Comparison of ENCODE assay signal across 1 cellular context in the genomic region with DNA sequence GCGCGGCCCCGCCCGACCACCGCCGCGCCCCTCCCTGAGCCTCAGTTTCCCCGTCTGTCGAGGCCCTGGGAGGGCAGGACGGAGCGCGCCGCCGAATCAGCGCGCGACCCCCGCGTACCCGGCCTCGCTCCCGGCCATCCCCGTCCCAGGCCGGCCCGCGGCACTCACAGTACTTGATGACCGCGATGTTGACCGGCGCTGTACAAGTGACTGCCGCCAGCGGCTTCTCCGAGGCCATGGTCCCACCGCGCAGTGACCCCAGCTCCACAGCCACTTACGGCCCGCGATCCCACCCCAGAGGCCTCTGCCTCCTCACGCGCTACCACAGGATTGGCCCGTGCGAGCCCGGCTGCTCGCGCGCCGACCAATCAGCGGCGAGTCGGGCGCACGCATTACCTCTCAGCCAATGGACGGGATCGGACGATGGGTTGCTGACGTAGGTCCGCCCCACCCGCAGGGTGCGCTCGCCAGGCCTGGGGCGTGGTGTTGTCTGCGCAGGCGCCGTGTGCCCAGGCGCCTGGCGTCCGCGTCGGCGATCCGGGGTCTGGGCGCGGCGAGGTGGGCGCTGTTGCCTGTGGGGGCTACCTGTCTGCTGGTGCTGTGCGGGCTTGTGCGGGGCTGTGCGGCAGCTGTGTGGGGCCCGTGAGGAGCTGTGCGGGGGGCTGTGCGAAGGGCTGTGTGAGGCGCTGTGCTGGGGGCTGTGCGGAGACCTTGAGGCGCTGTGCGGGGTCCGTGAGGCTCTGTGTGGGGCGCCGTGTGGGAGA.
TF ChIP-seq lines count a peak whose summit lies in the region.

A gene with protein sequence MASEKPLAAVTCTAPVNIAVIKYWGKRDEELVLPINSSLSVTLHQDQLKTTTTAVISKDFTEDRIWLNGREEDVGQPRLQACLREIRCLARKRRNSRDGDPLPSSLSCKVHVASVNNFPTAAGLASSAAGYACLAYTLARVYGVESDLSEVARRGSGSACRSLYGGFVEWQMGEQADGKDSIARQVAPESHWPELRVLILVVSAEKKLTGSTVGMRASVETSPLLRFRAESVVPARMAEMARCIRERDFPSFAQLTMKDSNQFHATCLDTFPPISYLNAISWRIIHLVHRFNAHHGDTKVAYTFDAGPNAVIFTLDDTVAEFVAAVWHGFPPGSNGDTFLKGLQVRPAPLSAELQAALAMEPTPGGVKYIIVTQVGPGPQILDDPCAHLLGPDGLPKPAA (minus strand): TSS at position 249 of the 764 bp plus-strand sequence. CDS start 11 bp downstream, at position 238.

TF ChIP-seq in HepG2, 621 proteins besides CTCF, POLR2A, EP300 and RAD21 (continued from another document and continues in another):
- TF ChIP-seq ZNF704 (CRISPR knock-in tag; IDR thresholded peaks at IDR 0.05; ENCODE audit: borderline replicate concordance) = peak; percentile 92; the same call in 1 of the 2 replicates
- TF ChIP-seq, protein P1, sequence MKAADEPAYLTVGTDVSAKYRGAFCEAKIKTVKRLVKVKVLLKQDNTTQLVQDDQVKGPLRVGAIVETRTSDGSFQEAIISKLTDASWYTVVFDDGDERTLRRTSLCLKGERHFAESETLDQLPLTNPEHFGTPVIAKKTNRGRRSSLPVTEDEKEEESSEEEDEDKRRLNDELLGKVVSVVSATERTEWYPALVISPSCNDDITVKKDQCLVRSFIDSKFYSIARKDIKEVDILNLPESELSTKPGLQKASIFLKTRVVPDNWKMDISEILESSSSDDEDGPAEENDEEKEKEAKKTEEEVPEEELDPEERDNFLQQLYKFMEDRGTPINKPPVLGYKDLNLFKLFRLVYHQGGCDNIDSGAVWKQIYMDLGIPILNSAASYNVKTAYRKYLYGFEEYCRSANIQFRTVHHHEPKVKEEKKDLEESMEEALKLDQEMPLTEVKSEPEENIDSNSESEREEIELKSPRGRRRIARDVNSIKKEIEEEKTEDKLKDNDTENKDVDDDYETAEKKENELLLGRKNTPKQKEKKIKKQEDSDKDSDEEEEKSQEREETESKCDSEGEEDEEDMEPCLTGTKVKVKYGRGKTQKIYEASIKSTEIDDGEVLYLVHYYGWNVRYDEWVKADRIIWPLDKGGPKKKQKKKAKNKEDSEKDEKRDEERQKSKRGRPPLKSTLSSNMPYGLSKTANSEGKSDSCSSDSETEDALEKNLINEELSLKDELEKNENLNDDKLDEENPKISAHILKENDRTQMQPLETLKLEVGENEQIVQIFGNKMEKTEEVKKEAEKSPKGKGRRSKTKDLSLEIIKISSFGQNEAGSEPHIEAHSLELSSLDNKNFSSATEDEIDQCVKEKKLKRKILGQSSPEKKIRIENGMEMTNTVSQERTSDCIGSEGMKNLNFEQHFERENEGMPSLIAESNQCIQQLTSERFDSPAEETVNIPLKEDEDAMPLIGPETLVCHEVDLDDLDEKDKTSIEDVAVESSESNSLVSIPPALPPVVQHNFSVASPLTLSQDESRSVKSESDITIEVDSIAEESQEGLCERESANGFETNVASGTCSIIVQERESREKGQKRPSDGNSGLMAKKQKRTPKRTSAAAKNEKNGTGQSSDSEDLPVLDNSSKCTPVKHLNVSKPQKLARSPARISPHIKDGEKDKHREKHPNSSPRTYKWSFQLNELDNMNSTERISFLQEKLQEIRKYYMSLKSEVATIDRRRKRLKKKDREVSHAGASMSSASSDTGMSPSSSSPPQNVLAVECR (CRISPR knock-in tag; IDR thresholded peaks at IDR 0.05; ENCODE audit: borderline replicate concordance) = peak; percentile 99
- peak; percentile 66; the same call in 1 of the 2 replicates for TF ChIP-seq ZNF761 (CRISPR knock-in tag; conservative IDR thresholded peaks at IDR 0.05)
- peak; percentile 74 for TF ChIP-seq AGO1 (IDR thresholded peaks at IDR 0.05; ENCODE audit: low read depth, low read length, poor library complexity, severe bottlenecking)
- TF ChIP-seq YY1 (IDR thresholded peaks at IDR 0.05; ENCODE audit: insufficient read depth, insufficient replicate concordance, low read depth, low read length) = peak; percentile 85
- peak; percentile 84; the same call in 1 of the 2 replicates for TF ChIP-seq ZNF318 (CRISPR knock-in tag; IDR thresholded peaks at IDR 0.05)
- TF ChIP-seq ZNF451 (CRISPR knock-in tag; IDR thresholded peaks at IDR 0.05) = peak; percentile 81
- no peak; the same call in 1 of the 2 replicates for TF ChIP-seq SNAI1 (CRISPR knock-in tag; IDR thresholded peaks at IDR 0.05; ENCODE audit: borderline replicate concordance)
- no peak for TF ChIP-seq ZBTB21 (CRISPR knock-in tag; IDR thresholded peaks at IDR 0.05)
- peak; percentile 95 for TF ChIP-seq ERF (CRISPR knock-in tag; IDR thresholded peaks at IDR 0.05)
- no peak for TF ChIP-seq TCF12 (IDR thresholded peaks at IDR 0.05)
- TF ChIP-seq TCF12 (CRISPR knock-in tag; IDR thresholded peaks at IDR 0.05) = no peak
- TF ChIP-seq, protein P2, sequence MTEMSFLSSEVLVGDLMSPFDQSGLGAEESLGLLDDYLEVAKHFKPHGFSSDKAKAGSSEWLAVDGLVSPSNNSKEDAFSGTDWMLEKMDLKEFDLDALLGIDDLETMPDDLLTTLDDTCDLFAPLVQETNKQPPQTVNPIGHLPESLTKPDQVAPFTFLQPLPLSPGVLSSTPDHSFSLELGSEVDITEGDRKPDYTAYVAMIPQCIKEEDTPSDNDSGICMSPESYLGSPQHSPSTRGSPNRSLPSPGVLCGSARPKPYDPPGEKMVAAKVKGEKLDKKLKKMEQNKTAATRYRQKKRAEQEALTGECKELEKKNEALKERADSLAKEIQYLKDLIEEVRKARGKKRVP (CRISPR knock-in tag; IDR thresholded peaks at IDR 0.05) = peak in 1 of 2 experiments; percentile 11; a peak in 1 of 4 replicates
- peak; percentile 87 for TF ChIP-seq ZNF547 (CRISPR knock-in tag; IDR thresholded peaks at IDR 0.05)
- TF ChIP-seq, protein P3, sequence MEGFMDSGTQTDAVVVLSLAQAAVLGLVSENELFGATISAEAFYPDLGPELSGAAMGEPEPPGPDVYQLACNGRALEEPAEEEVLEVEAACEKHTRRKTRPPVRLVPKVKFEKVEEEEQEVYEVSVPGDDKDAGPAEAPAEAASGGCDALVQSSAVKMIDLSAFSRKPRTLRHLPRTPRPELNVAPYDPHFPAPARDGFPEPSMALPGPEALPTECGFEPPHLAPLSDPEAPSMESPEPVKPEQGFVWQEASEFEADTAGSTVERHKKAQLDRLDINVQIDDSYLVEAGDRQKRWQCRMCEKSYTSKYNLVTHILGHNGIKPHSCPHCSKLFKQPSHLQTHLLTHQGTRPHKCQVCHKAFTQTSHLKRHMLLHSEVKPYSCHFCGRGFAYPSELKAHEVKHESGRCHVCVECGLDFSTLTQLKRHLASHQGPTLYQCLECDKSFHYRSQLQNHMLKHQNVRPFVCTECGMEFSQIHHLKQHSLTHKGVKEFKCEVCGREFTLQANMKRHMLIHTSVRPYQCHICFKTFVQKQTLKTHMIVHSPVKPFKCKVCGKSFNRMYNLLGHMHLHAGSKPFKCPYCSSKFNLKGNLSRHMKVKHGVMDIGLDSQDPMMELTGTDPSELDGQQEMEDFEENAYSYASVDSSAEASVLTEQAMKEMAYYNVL (CRISPR knock-in tag; IDR thresholded peaks at IDR 0.05; ENCODE audit: borderline replicate concordance) = peak; percentile 58; the same call in 1 of the 2 replicates
- TF ChIP-seq, protein P4, sequence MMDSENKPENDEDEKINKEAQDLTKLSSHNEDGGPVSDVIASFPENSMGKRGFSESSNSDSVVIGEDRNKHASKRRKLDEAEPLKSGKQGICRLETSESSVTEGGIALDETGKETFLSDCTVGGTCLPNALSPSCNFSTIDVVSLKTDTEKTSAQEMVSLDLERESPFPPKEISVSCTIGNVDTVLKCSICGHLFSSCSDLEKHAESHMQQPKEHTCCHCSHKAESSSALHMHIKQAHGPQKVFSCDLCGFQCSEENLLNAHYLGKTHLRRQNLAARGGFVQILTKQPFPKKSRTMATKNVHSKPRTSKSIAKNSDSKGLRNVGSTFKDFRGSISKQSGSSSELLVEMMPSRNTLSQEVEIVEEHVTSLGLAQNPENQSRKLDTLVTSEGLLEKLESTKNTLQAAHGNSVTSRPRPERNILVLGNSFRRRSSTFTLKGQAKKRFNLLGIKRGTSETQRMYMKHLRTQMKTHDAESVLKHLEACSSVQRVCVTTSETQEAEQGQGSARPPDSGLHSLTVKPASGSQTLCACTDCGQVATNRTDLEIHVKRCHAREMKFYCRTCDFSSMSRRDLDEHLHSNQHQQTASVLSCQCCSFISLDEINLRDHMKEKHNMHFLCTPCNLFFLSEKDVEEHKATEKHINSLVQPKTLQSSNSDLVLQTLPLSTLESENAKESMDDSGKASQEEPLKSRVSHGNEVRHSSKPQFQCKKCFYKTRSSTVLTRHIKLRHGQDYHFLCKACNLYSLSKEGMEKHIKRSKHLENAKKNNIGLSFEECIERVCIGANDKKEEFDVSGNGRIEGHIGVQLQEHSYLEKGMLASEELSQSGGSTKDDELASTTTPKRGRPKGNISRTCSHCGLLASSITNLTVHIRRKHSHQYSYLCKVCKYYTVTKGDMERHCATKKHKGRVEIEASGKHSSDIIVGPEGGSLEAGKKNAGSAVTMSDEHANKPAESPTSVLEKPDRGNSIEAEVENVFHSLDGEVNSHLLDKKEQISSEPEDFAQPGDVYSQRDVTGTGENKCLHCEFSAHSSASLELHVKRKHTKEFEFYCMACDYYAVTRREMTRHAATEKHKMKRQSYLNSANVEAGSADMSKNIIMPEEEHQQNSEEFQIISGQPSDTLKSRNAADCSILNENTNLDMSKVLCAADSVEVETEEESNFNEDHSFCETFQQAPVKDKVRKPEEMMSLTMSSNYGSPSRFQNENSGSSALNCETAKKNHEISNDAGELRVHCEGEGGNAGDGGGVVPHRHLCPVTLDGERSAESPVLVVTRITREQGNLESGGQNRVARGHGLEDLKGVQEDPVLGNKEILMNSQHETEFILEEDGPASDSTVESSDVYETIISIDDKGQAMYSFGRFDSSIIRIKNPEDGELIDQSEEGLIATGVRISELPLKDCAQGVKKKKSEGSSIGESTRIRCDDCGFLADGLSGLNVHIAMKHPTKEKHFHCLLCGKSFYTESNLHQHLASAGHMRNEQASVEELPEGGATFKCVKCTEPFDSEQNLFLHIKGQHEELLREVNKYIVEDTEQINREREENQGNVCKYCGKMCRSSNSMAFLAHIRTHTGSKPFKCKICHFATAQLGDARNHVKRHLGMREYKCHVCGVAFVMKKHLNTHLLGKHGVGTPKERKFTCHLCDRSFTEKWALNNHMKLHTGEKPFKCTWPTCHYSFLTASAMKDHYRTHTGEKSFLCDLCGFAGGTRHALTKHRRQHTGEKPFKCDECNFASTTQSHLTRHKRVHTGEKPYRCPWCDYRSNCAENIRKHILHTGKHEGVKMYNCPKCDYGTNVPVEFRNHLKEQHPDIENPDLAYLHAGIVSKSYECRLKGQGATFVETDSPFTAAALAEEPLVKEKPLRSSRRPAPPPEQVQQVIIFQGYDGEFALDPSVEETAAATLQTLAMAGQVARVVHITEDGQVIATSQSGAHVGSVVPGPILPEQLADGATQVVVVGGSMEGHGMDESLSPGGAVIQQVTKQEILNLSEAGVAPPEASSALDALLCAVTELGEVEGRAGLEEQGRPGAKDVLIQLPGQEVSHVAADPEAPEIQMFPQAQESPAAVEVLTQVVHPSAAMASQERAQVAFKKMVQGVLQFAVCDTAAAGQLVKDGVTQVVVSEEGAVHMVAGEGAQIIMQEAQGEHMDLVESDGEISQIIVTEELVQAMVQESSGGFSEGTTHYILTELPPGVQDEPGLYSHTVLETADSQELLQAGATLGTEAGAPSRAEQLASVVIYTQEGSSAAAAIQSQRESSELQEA (CRISPR knock-in tag; IDR thresholded peaks at IDR 0.05; ENCODE audit: not compliant biosample characterization) = peak; percentile 54
- TF ChIP-seq ZNF891 (CRISPR knock-in tag; IDR thresholded peaks at IDR 0.05) = no peak
